1 cellular context compared by ENCODE assay signal in the genomic region with DNA sequence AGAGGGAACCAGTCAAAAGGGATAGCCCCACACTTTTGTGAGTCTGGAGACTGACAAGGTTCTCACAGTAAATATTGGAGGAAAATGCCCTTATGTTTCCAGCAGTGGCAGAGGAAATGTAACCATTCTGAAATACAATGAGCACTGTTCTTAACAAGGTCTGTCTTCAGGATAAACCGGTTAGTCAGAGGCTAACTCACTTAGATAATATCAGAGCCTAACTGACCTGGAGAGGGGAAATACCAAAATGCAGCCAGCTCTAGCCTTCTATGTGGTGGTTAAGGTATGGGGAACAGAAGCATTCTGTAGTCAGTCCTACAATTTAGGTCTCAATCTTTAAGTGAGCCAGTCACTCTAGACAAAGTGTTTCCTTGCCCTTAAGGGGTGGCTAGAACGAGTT.
TF ChIP-seq lines count a peak whose summit lies in the region.

No MANE protein-coding gene starts in this region.

TF ChIP-seq in SK-N-SH, 30 proteins besides CTCF, POLR2A, EP300 and RAD21 (continued from another document):
- TF ChIP-seq, protein P1, sequence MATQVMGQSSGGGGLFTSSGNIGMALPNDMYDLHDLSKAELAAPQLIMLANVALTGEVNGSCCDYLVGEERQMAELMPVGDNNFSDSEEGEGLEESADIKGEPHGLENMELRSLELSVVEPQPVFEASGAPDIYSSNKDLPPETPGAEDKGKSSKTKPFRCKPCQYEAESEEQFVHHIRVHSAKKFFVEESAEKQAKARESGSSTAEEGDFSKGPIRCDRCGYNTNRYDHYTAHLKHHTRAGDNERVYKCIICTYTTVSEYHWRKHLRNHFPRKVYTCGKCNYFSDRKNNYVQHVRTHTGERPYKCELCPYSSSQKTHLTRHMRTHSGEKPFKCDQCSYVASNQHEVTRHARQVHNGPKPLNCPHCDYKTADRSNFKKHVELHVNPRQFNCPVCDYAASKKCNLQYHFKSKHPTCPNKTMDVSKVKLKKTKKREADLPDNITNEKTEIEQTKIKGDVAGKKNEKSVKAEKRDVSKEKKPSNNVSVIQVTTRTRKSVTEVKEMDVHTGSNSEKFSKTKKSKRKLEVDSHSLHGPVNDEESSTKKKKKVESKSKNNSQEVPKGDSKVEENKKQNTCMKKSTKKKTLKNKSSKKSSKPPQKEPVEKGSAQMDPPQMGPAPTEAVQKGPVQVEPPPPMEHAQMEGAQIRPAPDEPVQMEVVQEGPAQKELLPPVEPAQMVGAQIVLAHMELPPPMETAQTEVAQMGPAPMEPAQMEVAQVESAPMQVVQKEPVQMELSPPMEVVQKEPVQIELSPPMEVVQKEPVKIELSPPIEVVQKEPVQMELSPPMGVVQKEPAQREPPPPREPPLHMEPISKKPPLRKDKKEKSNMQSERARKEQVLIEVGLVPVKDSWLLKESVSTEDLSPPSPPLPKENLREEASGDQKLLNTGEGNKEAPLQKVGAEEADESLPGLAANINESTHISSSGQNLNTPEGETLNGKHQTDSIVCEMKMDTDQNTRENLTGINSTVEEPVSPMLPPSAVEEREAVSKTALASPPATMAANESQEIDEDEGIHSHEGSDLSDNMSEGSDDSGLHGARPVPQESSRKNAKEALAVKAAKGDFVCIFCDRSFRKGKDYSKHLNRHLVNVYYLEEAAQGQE (IDR thresholded peaks at IDR 0.05; ENCODE audit: low read depth, low read length): no peak
- TF ChIP-seq, protein P2, sequence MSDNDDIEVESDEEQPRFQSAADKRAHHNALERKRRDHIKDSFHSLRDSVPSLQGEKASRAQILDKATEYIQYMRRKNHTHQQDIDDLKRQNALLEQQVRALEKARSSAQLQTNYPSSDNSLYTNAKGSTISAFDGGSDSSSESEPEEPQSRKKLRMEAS (IDR thresholded peaks at IDR 0.05; ENCODE audit: low read depth): no peak
- TF ChIP-seq RFX5 (IDR thresholded peaks at IDR 0.05; ENCODE audit: low read length) (no peak), GATA2 (CRISPR knock-in tag; IDR thresholded peaks at IDR 0.05) (no peak)
